ENCODE assay signal across 14 cellular contexts in genomic region chr3:51929420-51930003, GRCh38. TPM values are rescaled to one million over a fixed set of nuclear protein-coding genes. Genes with fewer than 3 reads are reported as not detected.
DNase-seq lines count a peak whose midpoint lies in the region; ATAC-seq and TF ChIP-seq lines count a peak whose summit lies in the region.
"Had no signal": no experiment of that assay in that cellular context is flagged by ENCODE, and none has a peak within 500 bp of the region (broad histone marks: within the 10 kb centered on the region; RNA-seq: fewer than 3 reads in every experiment).

No MANE protein-coding gene starts in this region.

- no peaks in the 10 kb centered on the region for H3K27me3 ChIP-seq in transverse colon
- H3K27me3 ChIP-seq: colonic mucosa had no signal

- no peaks in the 10 kb centered on the region for H3K9me3 ChIP-seq in transverse colon
- H3K9me3 ChIP-seq: colonic mucosa had no signal

- H3K4me1 Mint-ChIP-seq in WTC11, result no peaks in the 10 kb centered on the region
- H3K4me1 Mint-ChIP-seq: activated naive CD8-positive, alpha-beta T cell treated with anti-CD3 and anti-CD28 coated beads for 36 hours; naive thymus-derived CD4-positive, alpha-beta T cell had no signal

- no peaks in the 10 kb centered on the region for H3K27me3 Mint-ChIP-seq in WTC11 (ENCODE audit: low read depth)
- H3K27me3 Mint-ChIP-seq: activated naive CD8-positive, alpha-beta T cell treated with anti-CD3 and anti-CD28 coated beads for 36 hours; naive thymus-derived CD4-positive, alpha-beta T cell had no signal

- no peak overlapping the region for H3K27ac ChIP-seq in transverse colon
- H3K27ac ChIP-seq: colonic mucosa had no signal

- DNase-seq in EH (ENCODE audit: low read depth) (peak; percentile 25), HPDE6-E6E7 (ENCODE audit: extremely low spot score) (peak; percentile 10), WTC11 (ENCODE audit: low spot score) (peak; percentile 49), mesenteric fat pad (ENCODE audit: low spot score) (peak; percentile 41), transverse colon (no peak), posterior vena cava (ENCODE audit: low spot score) (no peak)
- DNase-seq: activated naive CD8-positive, alpha-beta T cell treated with anti-CD3 and anti-CD28 coated beads for 36 hours; colonic mucosa; naive thymus-derived CD4-positive, alpha-beta T cell; NCI-H1930 had no signal

- H3K9me3 Mint-ChIP-seq in WTC11, result no peaks in the 10 kb centered on the region
- H3K9me3 Mint-ChIP-seq: activated naive CD8-positive, alpha-beta T cell treated with anti-CD3 and anti-CD28 coated beads for 36 hours; naive thymus-derived CD4-positive, alpha-beta T cell; T-helper 2 cell treated with Interferon-gamma antibody and Interleukin-4, amounts not matched to agents 5 μg/mL and 100 μg/mL, for 36 hours had no signal

- TF ChIP-seq EP300 in transverse colon (IDR thresholded peaks at IDR 0.05; ENCODE audit: low read depth), result no peak

- CTCF ChIA-PET in WTC11 (lab: Charles Lee), result interaction anchor here (0.5 to 1.5 kb wide), 3 partner anchors 12 to 483 kb away, joined by 3 to 5 read pairs (median 4); partner anchors contain the start of gene RRP9

- 75 to 100% methylated on average over 1 to 5 of the region's 5 CpGs for WGBS in transverse colon (ENCODE audit: low coverage in 1 of 2), 2 donors

- peak; percentile 80 for ATAC-seq in WTC11
- ATAC-seq in activated CD4-positive, CD25-positive, alpha-beta regulatory T cell treated with anti-CD3 and anti-CD28 coated beads, Interleukin-2, amount 50 U/mL, for 24 hours, result no peak
- ATAC-seq: naive thymus-derived CD4-positive, alpha-beta T cell had no signal

- H3K36me3 ChIP-seq in transverse colon, result peaks cover 0 to 4% (median under 1%) of the 10 kb centered on the region in 4 donors
- H3K36me3 ChIP-seq: colonic mucosa had no signal

- POLR2A ChIA-PET in WTC11 (lab: Charles Lee), result no interaction called here

- H3K36me3 Mint-ChIP-seq in WTC11, result peaks cover 16% of the 10 kb centered on the region

- no peak overlapping the region for H3K27ac Mint-ChIP-seq in WTC11
- H3K27ac Mint-ChIP-seq: activated naive CD8-positive, alpha-beta T cell treated with anti-CD3 and anti-CD28 coated beads for 36 hours; T-helper 2 cell treated with Interferon-gamma antibody and Interleukin-4, amounts not matched to agents 5 μg/mL and 100 μg/mL, for 36 hours had no signal

- H3K4me3 ChIP-seq in transverse colon, result no peak overlapping the region
- H3K4me3 ChIP-seq: colonic mucosa had no signal

- no peak overlapping the region for H3K4me3 Mint-ChIP-seq in WTC11
- H3K4me3 Mint-ChIP-seq: activated naive CD8-positive, alpha-beta T cell treated with anti-CD3 and anti-CD28 coated beads for 36 hours; naive thymus-derived CD4-positive, alpha-beta T cell; T-helper 2 cell treated with Interferon-gamma antibody and Interleukin-4, amounts not matched to agents 5 μg/mL and 100 μg/mL, for 36 hours had no signal

- intact Hi-C loops in transverse colon (cut with DNase I; ENCODE audit: low total_unique reads), result no loop called here
- intact Hi-C loops in posterior vena cava (cut with DNase I), result no loop called here

- no peak for TF ChIP-seq POLR2A in transverse colon (IDR thresholded peaks at IDR 0.05)

- in situ Hi-C loops in transverse colon (cut with MboI; ENCODE audit: low pct_ligation_motif_present in 1 of 4, low pct_unique_long_range_greater_than_20kb in 1 of 4, low sequenced_read_pairs in 3 of 4), result no loop called here

- no peaks in the 10 kb centered on the region for H3K4me1 ChIP-seq in transverse colon
- H3K4me1 ChIP-seq: colonic mucosa had no signal

- TF ChIP-seq CTCF in WTC11 (IDR thresholded peaks at IDR 0.05) (no peak), transverse colon (IDR thresholded peaks at IDR 0.05) (no peak)

TF ChIP-seq in WTC11, 78 proteins besides CTCF, POLR2A, EP300 and RAD21 (continues in another document):
- no peak for TF ChIP-seq JAZF1 (CRISPR knock-in tag; IDR thresholded peaks at IDR 0.05)
- TF ChIP-seq FOXP4 (CRISPR knock-in tag; IDR thresholded peaks at IDR 0.05), result peak; percentile 52; the same call in 1 of the 2 replicates
- TF ChIP-seq SMAD3 (CRISPR knock-in tag; IDR thresholded peaks at IDR 0.05; ENCODE audit: borderline replicate concordance), result no peak
- no peak for TF ChIP-seq ZMAT4 (CRISPR knock-in tag; IDR thresholded peaks at IDR 0.05)
- no peak for TF ChIP-seq ATF2 (CRISPR knock-in tag; IDR thresholded peaks at IDR 0.05; ENCODE audit: borderline replicate concordance, low read depth)
- 0 out of 2 replicates have a peak, but pooled peaks have one; percentile 50 for TF ChIP-seq E2F1 (CRISPR knock-in tag; IDR thresholded peaks at IDR 0.05)
- TF ChIP-seq ZNF512 (CRISPR knock-in tag; IDR thresholded peaks at IDR 0.05; ENCODE audit: borderline replicate concordance), result no peak
- no peak for TF ChIP-seq ZNF121 (CRISPR knock-in tag; IDR thresholded peaks at IDR 0.05)

RNA-seq across cellular contexts. Expression of gene RRP9, which starts 12.2 kb away (rescaled TPM):
- total RNA-seq in WTC11 (2021), result 47.0 to 49.9 TPM (median 49.4 TPM) in 3 replicates
- 29.0 TPM for total RNA-seq in mesenteric fat pad
- 10 to 100 TPM in 3 of 4 donors, 1 to 10 TPM in 1; 7.1 to 29.5 (median 11.1) TPM for total RNA-seq in transverse colon
- total RNA-seq in posterior vena cava, result 10 to 100 TPM; 13.4 to 14.9 TPM

RNA-seq across cellular contexts. Expression of gene PARP3, which starts 12.7 kb away (rescaled TPM):
- total RNA-seq in WTC11 (2021), result 2.8 to 2.9 TPM (median 2.8 TPM) in 3 replicates
- total RNA-seq in mesenteric fat pad, result 19.7 TPM
- total RNA-seq in transverse colon, result 10 to 100 TPM; 18.3 to 64.7 (median 42.1) TPM
- 10 to 100 TPM; 16.5 to 22.3 TPM for total RNA-seq in posterior vena cava

RNA-seq across cellular contexts. Expression of gene GPR62, which starts 25.7 kb away (rescaled TPM):
- 0.24 to 0.55 TPM (median 0.46 TPM) in 3 replicates for total RNA-seq in WTC11 (2021)
- total RNA-seq in mesenteric fat pad, result not detected
- total RNA-seq in transverse colon, result not detected
- not detected for total RNA-seq in posterior vena cava
- total RNA-seq: activated naive CD8-positive, alpha-beta T cell treated with anti-CD3 and anti-CD28 coated beads for 36 hours; colonic mucosa; naive thymus-derived CD4-positive, alpha-beta T cell; OCI-LY7 had no signal

RNA-seq across cellular contexts. Expression of gene IQCF1, which starts 26.4 kb away (rescaled TPM):
- not detected in 3 replicates for total RNA-seq in WTC11 (2021)
- not detected for total RNA-seq in mesenteric fat pad
- total RNA-seq in transverse colon, result not detected
- total RNA-seq in posterior vena cava, result not detected
- total RNA-seq: activated naive CD8-positive, alpha-beta T cell treated with anti-CD3 and anti-CD28 coated beads for 36 hours; colonic mucosa; naive thymus-derived CD4-positive, alpha-beta T cell; OCI-LY7; subcutaneous adipose tissue had no signal

RNA-seq across cellular contexts. Expression of gene PCBP4, which starts 37.7 kb away (rescaled TPM):
- 28.7 to 31.6 TPM (median 30.6 TPM) in 3 replicates for total RNA-seq in WTC11 (2021)
- total RNA-seq in mesenteric fat pad, result 27.4 TPM
- 100 to 1,000 TPM in 1 of 4 donors, 10 to 100 TPM in 3; 22.4 to 382 (median 63.6) TPM for total RNA-seq in transverse colon
- 10 to 100 TPM; 48.9 to 53.2 TPM for total RNA-seq in posterior vena cava

Comparison
In these comparisons a context has a peak if more than half of its experiments do, and no peak if none do; other contexts are left out.
1. DNase-seq: peak in EH (single experiment), HPDE6-E6E7 (single experiment), WTC11 (single experiment) and mesenteric fat pad (single experiment); none in transverse colon (single experiment) and posterior vena cava (single experiment).